ENCODE assay signal across 22 cellular contexts in genomic region chr16:80802129-80802528, GRCh38. TPM values are rescaled to one million over a fixed set of nuclear protein-coding genes. Genes with fewer than 3 reads are reported as not detected.
DNase-seq lines count a peak whose midpoint lies in the region; ATAC-seq, FAIRE-seq and TF ChIP-seq lines count a peak whose summit lies in the region.
"Had no signal": no experiment of that assay in that cellular context is flagged by ENCODE, and none has a peak within 500 bp of the region (broad histone marks: within the 10 kb centered on the region; RNA-seq: fewer than 3 reads in every experiment).

No MANE protein-coding gene starts in this region.

- H3K27ac Mint-ChIP-seq in activated T-helper 2 cell treated with anti-CD3 and anti-CD28 coated beads, Interferon-gamma antibody, Interleukin-2, Interleukin-4, amounts not matched to agents 10 μg/mL and 5 μg/mL and 100 μg/mL, durations not matched to agents 14 hours and 24 hours and 36 hours = peak overlapping the region; percentile 1
- H3K27ac Mint-ChIP-seq in naive thymus-derived CD8-positive, alpha-beta T cell = peak overlapping the region in 1 of 10 donors; percentile 17
- H3K27ac Mint-ChIP-seq: GM23338; stimulated activated naive B cell treated with anti-CD40 and anti-IgM and Interleukin-4, amounts not matched to agents 10 μg/mL and 1 μg/mL and 100 μg/mL, for 72 hours had no signal

- peaks cover 0 to 22% (median 9%) of the 10 kb centered on the region in 11 experiments; a peak in 13 of 22 replicates for H3K9me3 ChIP-seq in BLaER1 treated with 17β-estradiol and CSF1 and Interleukin-3, amounts not matched to agents 10 nM and 100 nM (replicated peaks in 1 of 11)
- H3K9me3 ChIP-seq in kidney (ENCODE audit: control insufficient read depth in 1 of 2, low read length in 2 of 2) = no peaks in the 10 kb centered on the region
- H3K9me3 ChIP-seq: ovary, sigmoid colon had no signal

- DNase-seq in GM12892 (ENCODE audit: insufficient read length) (no peak), NCI-H748 (lab: John Stamatoyannopoulos, UW; ENCODE audit: unreplicated experiment) (no peak), kidney (no peak), GM03348 (ENCODE audit: low spot score) (no peak), UCSD-AML1 (lab: John Stamatoyannopoulos, UW; ENCODE audit: unreplicated experiment) (no peak)
- DNase-seq in activated T-helper 2 cell treated with anti-CD3 and anti-CD28 coated beads, Interferon-gamma antibody, Interleukin-2, Interleukin-4, amounts not matched to agents 10 μg/mL and 5 μg/mL and 100 μg/mL, durations not matched to agents 14 hours and 24 hours and 36 hours (ENCODE audit: low spot score) = no peak
- DNase-seq in naive thymus-derived CD8-positive, alpha-beta T cell = no peak
- DNase-seq: activated effector memory CD4-positive, alpha-beta T cell treated with Interleukin-2 at 50 U/mL for 16 hours; effector memory CD4-positive, alpha-beta T cell; EL; NCI-H1930; NCI-H446; ovary; RPMI8226; sigmoid colon; stimulated activated naive B cell treated with anti-CD40 and anti-IgM and Interleukin-4, amounts not matched to agents 10 μg/mL and 1 μg/mL and 100 μg/mL, for 72 hours had no signal

- H3K36me3 Mint-ChIP-seq in activated T-helper 2 cell treated with anti-CD3 and anti-CD28 coated beads, Interferon-gamma antibody, Interleukin-2, Interleukin-4, amounts not matched to agents 10 μg/mL and 5 μg/mL and 100 μg/mL, durations not matched to agents 14 hours and 24 hours and 36 hours (ENCODE audit: low read depth) = peaks cover 30% of the 10 kb centered on the region
- H3K36me3 Mint-ChIP-seq in naive thymus-derived CD8-positive, alpha-beta T cell = no peaks in the 10 kb centered on the region

- POLR2A ChIA-PET in naive thymus-derived CD8-positive, alpha-beta T cell (lab: Charles Lee) = no interaction called here

- no peaks in the 10 kb centered on the region for H3K9me3 Mint-ChIP-seq in activated T-helper 2 cell treated with anti-CD3 and anti-CD28 coated beads, Interferon-gamma antibody, Interleukin-2, Interleukin-4, amounts not matched to agents 10 μg/mL and 5 μg/mL and 100 μg/mL, durations not matched to agents 14 hours and 24 hours and 36 hours
- peaks cover 0 to 3% (median 0%) of the 10 kb centered on the region in 9 donors for H3K9me3 Mint-ChIP-seq in naive thymus-derived CD8-positive, alpha-beta T cell
- H3K9me3 Mint-ChIP-seq: GM23338 had no signal

- TF ChIP-seq CTCF in kidney (IDR thresholded peaks at IDR 0.05; ENCODE audit: borderline replicate concordance, extremely low read depth, insufficient read depth) = no peak

- H3K27me3 Mint-ChIP-seq in activated T-helper 2 cell treated with anti-CD3 and anti-CD28 coated beads, Interferon-gamma antibody, Interleukin-2, Interleukin-4, amounts not matched to agents 10 μg/mL and 5 μg/mL and 100 μg/mL, durations not matched to agents 14 hours and 24 hours and 36 hours (ENCODE audit: low read depth) = no peaks in the 10 kb centered on the region
- peaks cover 0 to 18% (median 5%) of the 10 kb centered on the region in 5 donors for H3K27me3 Mint-ChIP-seq in naive thymus-derived CD8-positive, alpha-beta T cell

- no peak overlapping the region for H3K9ac ChIP-seq in BLaER1 treated with 17β-estradiol and CSF1 and Interleukin-3, amounts not matched to agents 10 nM and 100 nM
- no peak overlapping the region for H3K9ac ChIP-seq in kidney (ENCODE audit: low read length in 2 of 2)

- intact Hi-C loops in activated T-helper 2 cell treated with anti-CD3 and anti-CD28 coated beads, Interferon-gamma antibody, Interleukin-2, Interleukin-4, amounts not matched to agents 10 μg/mL and 5 μg/mL and 100 μg/mL, durations not matched to agents 14 hours and 24 hours and 36 hours (cut with micrococcal nuclease) = loop anchor here (10.0 kb wide), 1 partner anchor 203 kb away; the partner anchor contains the start of genes CENPN and CMC2
- intact Hi-C loops in kidney (cut with DNase I) = no loop called here

- H3K4me1 Mint-ChIP-seq in activated T-helper 2 cell treated with anti-CD3 and anti-CD28 coated beads, Interferon-gamma antibody, Interleukin-2, Interleukin-4, amounts not matched to agents 10 μg/mL and 5 μg/mL and 100 μg/mL, durations not matched to agents 14 hours and 24 hours and 36 hours (ENCODE audit: low read depth) = peaks cover 43% of the 10 kb centered on the region
- peaks cover 5 to 19% (median 17%) of the 10 kb centered on the region in 4 donors for H3K4me1 Mint-ChIP-seq in naive thymus-derived CD8-positive, alpha-beta T cell
- H3K4me1 Mint-ChIP-seq: GM23338 had no signal

- H3K36me3 ChIP-seq in BLaER1 treated with 17β-estradiol and CSF1 and Interleukin-3, amounts not matched to agents 10 nM and 100 nM = peaks cover 0 to 15% (median 0%) of the 10 kb centered on the region in 11 experiments; a peak in 3 of 22 replicates
- H3K36me3 ChIP-seq in kidney (ENCODE audit: control insufficient read depth in 1 of 2, insufficient read depth in 2 of 2, low read length in 2 of 2) = no peaks in the 10 kb centered on the region
- H3K36me3 ChIP-seq: ovary, sigmoid colon, tibial nerve had no signal

- ATAC-seq in naive thymus-derived CD8-positive, alpha-beta T cell = no peak
- ATAC-seq: GM23338; left lobe of liver; SK-N-SH treated with all-trans-retinoic acid at 6 μM for 48 hours; stimulated activated naive B cell treated with anti-CD40 and anti-IgM and Interleukin-4, amounts not matched to agents 10 μg/mL and 1 μg/mL and 100 μg/mL, for 72 hours had no signal

- H4K20me1 ChIP-seq in BLaER1 treated with 17β-estradiol and CSF1 and Interleukin-3, amounts not matched to agents 10 nM and 100 nM = peaks cover 0 to 52% (median 17%) of the 10 kb centered on the region in 11 experiments; a peak in 12 of 22 replicates

- no peak for TF ChIP-seq POLR2A in GM12892 (IDR thresholded peaks at IDR 0.05; ENCODE audit: low read depth, low read length)

- peaks cover 30 to 63% (median 33%) of the 10 kb centered on the region in 10 experiments for H3K4me1 ChIP-seq in BLaER1 treated with 17β-estradiol and CSF1 and Interleukin-3, amounts not matched to agents 10 nM and 100 nM
- H3K4me1 ChIP-seq in kidney (ENCODE audit: control insufficient read depth in 1 of 2, insufficient read depth in 1 of 2, low read depth in 1 of 2, low read length in 2 of 2) = no peaks in the 10 kb centered on the region

- H3K4me2 ChIP-seq in BLaER1 treated with 17β-estradiol and CSF1 and Interleukin-3, amounts not matched to agents 10 nM and 100 nM = peak overlapping the region in 10 of 11 experiments; percentile 53 to 94 (median 71); a peak in 15 of 22 replicates
- H3K4me2 ChIP-seq: GM23338 had no signal

- H3K4me3 Mint-ChIP-seq in activated T-helper 2 cell treated with anti-CD3 and anti-CD28 coated beads, Interferon-gamma antibody, Interleukin-2, Interleukin-4, amounts not matched to agents 10 μg/mL and 5 μg/mL and 100 μg/mL, durations not matched to agents 14 hours and 24 hours and 36 hours (ENCODE audit: low read depth) = peak overlapping the region; percentile 47
- peak overlapping the region in 6 of 10 donors; percentile 16 to 89 (median 68) for H3K4me3 Mint-ChIP-seq in naive thymus-derived CD8-positive, alpha-beta T cell
- H3K4me3 Mint-ChIP-seq: stimulated activated naive B cell treated with anti-CD40 and anti-IgM and Interleukin-4, amounts not matched to agents 10 μg/mL and 1 μg/mL and 100 μg/mL, for 72 hours had no signal

- no peak overlapping the region for H3K27ac ChIP-seq in BLaER1 treated with 17β-estradiol and CSF1 and Interleukin-3, amounts not matched to agents 10 nM and 100 nM
- H3K27ac ChIP-seq in kidney (ENCODE audit: low read depth in 2 of 2, low read length in 2 of 2) = no peak overlapping the region
- H3K27ac ChIP-seq: ovary, sigmoid colon, tibial nerve had no signal

- no peaks in the 10 kb centered on the region for H3K27me3 ChIP-seq in BLaER1 treated with 17β-estradiol and CSF1 and Interleukin-3, amounts not matched to agents 10 nM and 100 nM
- H3K27me3 ChIP-seq: ovary, sigmoid colon had no signal

- peak overlapping the region in 3 of 10 experiments; percentile 83 to 87 (median 84); a peak in 5 of 20 replicates for H3K4me3 ChIP-seq in BLaER1 treated with 17β-estradiol and CSF1 and Interleukin-3, amounts not matched to agents 10 nM and 100 nM
- no peak overlapping the region for H3K4me3 ChIP-seq in kidney (ENCODE audit: low read length in 2 of 2)
- H3K4me3 ChIP-seq: GM23338, ovary, sigmoid colon, tibial nerve had no signal

- FAIRE-seq in GM12892 (lab: Jason Lieb, UNC) (peak; percentile 58), kidney (lab: Jason Lieb, UNC) (no peak)
- FAIRE-seq: GM18507 had no signal

RNA-seq across cellular contexts. Expression of gene CDYL2, which starts 2.3 kb away (rescaled TPM):
- 5.8 TPM for polyA plus RNA-seq in GM12892 (2012; ENCODE audit: missing spikeins)
- 26.2 and 36.8 TPM in 2 replicates for total RNA-seq in activated T-helper 2 cell treated with anti-CD3 and anti-CD28 coated beads, Interferon-gamma antibody, Interleukin-2, Interleukin-4, amounts not matched to agents 10 μg/mL and 5 μg/mL and 100 μg/mL, durations not matched to agents 14 hours and 24 hours and 36 hours
- total RNA-seq in naive thymus-derived CD8-positive, alpha-beta T cell = 10 to 100 TPM; 13.5 to 14.2 TPM
- 1 to 10 TPM in 1 of 3 donors, under 1 TPM in 2; 0.28 to 1.7 (median 0.75) TPM for polyA plus RNA-seq in naive thymus-derived CD8-positive, alpha-beta T cell
- 27.3 TPM for total RNA-seq in kidney
- 2.6 TPM for polyA plus RNA-seq in kidney (ENCODE audit: insufficient read depth, low read depth, low replicate concordance)
